Comparison of ENCODE assay signal across 8 cellular contexts in genomic region chr5:18281947-18282557, GRCh38.
DNase-seq lines count a peak whose midpoint lies in the region; ATAC-seq lines count a peak whose summit lies in the region.

No MANE protein-coding gene starts in this region.

- CTCF ChIA-PET in activated CD4-positive, alpha-beta memory T cell treated with anti-CD3 and anti-CD28 coated beads for 36 hours (lab: Charles Lee): no interaction called here

- H3K36me3 Mint-ChIP-seq in activated CD4-positive, alpha-beta memory T cell treated with anti-CD3 and anti-CD28 coated beads for 36 hours: no peaks in the 10 kb centered on the region
- H3K36me3 Mint-ChIP-seq in activated naive CD8-positive, alpha-beta T cell treated with anti-CD3 and anti-CD28 coated beads, Interleukin-2, amount 50 U/mL, for 24 hours (ENCODE audit: low read depth): no peaks in the 10 kb centered on the region

- no peak overlapping the region for H3K4me3 Mint-ChIP-seq in activated CD4-positive, alpha-beta memory T cell treated with anti-CD3 and anti-CD28 coated beads for 36 hours
- H3K4me3 Mint-ChIP-seq in activated naive CD8-positive, alpha-beta T cell treated with anti-CD3 and anti-CD28 coated beads, Interleukin-2, amount 50 U/mL, for 24 hours: no peak overlapping the region

- no peak for ATAC-seq in GM18498 (IDR thresholded peaks at IDR 0.05; ENCODE audit: unreplicated experiment)
- ATAC-seq in activated naive CD8-positive, alpha-beta T cell treated with anti-CD3 and anti-CD28 coated beads, Interleukin-2, amount 50 U/mL, for 24 hours: no peak

- peaks cover 13% of the 10 kb centered on the region for H3K9me3 Mint-ChIP-seq in activated CD4-positive, alpha-beta memory T cell treated with anti-CD3 and anti-CD28 coated beads for 36 hours
- H3K9me3 Mint-ChIP-seq in activated naive CD8-positive, alpha-beta T cell treated with anti-CD3 and anti-CD28 coated beads, Interleukin-2, amount 50 U/mL, for 24 hours: peaks cover 8% of the 10 kb centered on the region

- POLR2A ChIA-PET in activated CD4-positive, alpha-beta memory T cell treated with anti-CD3 and anti-CD28 coated beads for 36 hours (lab: Charles Lee): no interaction called here

- no peak overlapping the region for H3K27ac Mint-ChIP-seq in activated CD4-positive, alpha-beta memory T cell treated with anti-CD3 and anti-CD28 coated beads for 36 hours
- H3K27ac Mint-ChIP-seq in activated naive CD8-positive, alpha-beta T cell treated with anti-CD3 and anti-CD28 coated beads, Interleukin-2, amount 50 U/mL, for 24 hours: no peak overlapping the region

- H3K4me1 Mint-ChIP-seq in activated CD4-positive, alpha-beta memory T cell treated with anti-CD3 and anti-CD28 coated beads for 36 hours (ENCODE audit: low read depth): no peaks in the 10 kb centered on the region
- no peaks in the 10 kb centered on the region for H3K4me1 Mint-ChIP-seq in activated naive CD8-positive, alpha-beta T cell treated with anti-CD3 and anti-CD28 coated beads, Interleukin-2, amount 50 U/mL, for 24 hours

- DNase-seq in EH (ENCODE audit: low read depth): peak; percentile 60
- peak in 2 of 3 experiments; percentile 40 to 86 for DNase-seq in NCI-H1417 (lab: John Stamatoyannopoulos, UW)
- DNase-seq in SW480 (ENCODE audit: low spot score): peak; percentile 75
- peak; percentile 58 for DNase-seq in inferior parietal cortex (ENCODE audit: extremely low spot score)
- no peak for DNase-seq in cortex of kidney (lab: John Stamatoyannopoulos, UW)
- DNase-seq in activated CD4-positive, alpha-beta memory T cell treated with anti-CD3 and anti-CD28 coated beads for 36 hours: no peak
- DNase-seq in activated naive CD8-positive, alpha-beta T cell treated with anti-CD3 and anti-CD28 coated beads, Interleukin-2, amount 50 U/mL, for 24 hours: no peak

- intact Hi-C loops in activated CD4-positive, alpha-beta memory T cell treated with anti-CD3 and anti-CD28 coated beads for 36 hours (cut with micrococcal nuclease): no loop called here

- no peaks in the 10 kb centered on the region for H3K27me3 Mint-ChIP-seq in activated CD4-positive, alpha-beta memory T cell treated with anti-CD3 and anti-CD28 coated beads for 36 hours
- H3K27me3 Mint-ChIP-seq in activated naive CD8-positive, alpha-beta T cell treated with anti-CD3 and anti-CD28 coated beads, Interleukin-2, amount 50 U/mL, for 24 hours: no peaks in the 10 kb centered on the region

Comparison
In these comparisons a context has a peak if more than half of its experiments do, and no peak if none do; other contexts are left out.
1. DNase-seq: peak in EH (single experiment), NCI-H1417 (2 of 3), SW480 (single experiment) and inferior parietal cortex (single experiment); none in cortex of kidney (single experiment), activated CD4-positive, alpha-beta memory T cell treated with anti-CD3 and anti-CD28 coated beads for 36 hours (single experiment) and activated naive CD8-positive, alpha-beta T cell treated with anti-CD3 and anti-CD28 coated beads, Interleukin-2, amount 50 U/mL, for 24 hours (single experiment).